In the genomic region with DNA sequence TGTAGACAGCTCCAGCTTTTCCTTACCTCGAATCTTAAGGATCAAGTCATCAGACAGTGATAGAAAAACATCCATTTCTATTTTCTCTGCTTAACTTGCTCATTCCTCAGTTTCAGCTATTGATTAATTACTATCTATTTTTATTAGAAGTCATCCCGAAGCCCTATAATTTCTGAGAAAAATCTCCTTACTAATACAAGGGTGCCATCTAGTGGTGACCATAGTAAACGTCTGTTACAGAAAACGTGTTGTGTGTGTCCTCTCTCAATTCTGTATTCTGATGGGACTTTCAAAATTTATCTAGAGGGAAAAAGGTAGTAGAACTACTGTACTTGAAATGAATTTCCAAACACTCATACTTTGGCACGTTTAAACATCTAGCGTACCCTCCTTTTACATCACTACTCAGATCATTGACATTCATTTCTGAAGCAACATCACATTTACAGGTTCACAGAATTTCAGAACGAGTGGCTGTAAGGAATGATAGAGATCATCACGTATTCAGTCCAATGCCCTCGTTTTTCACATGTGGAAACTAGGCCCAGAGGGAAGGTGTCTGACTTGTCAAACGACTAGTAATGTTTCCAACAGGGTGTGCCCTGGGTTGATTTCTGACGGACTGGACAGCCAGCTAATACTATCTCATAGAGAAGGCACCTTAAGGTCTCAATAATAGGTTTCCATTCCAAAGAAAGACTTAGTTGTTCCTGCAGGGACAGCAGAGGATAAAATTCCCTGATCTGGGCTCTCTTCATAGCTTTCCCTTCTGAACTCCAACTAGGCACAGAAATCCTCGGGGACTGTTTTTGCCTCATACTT, we compare ENCODE assay signal across 8 cellular contexts. TPM values are rescaled to one million over a fixed set of nuclear protein-coding genes. Genes with fewer than 3 reads are reported as not detected.
DNase-seq lines count a peak whose midpoint lies in the region; ATAC-seq and TF ChIP-seq lines count a peak whose summit lies in the region.

No MANE protein-coding gene starts in this region.

- H3K27ac Mint-ChIP-seq in activated CD4-positive, alpha-beta T cell treated with anti-CD3 and anti-CD28 coated beads, Interleukin-2, amount 10 ng/mL, durations not matched to agents 24 days and 14 days = no peak overlapping the region

- intact Hi-C loops in activated CD4-positive, alpha-beta T cell treated with anti-CD3 and anti-CD28 coated beads, Interleukin-2, amount 10 ng/mL, durations not matched to agents 24 days and 14 days (cut with micrococcal nuclease) = loop anchor here (2.0 kb wide), 2 partner anchors 110 to 230 kb away; a partner anchor contains a TSS

- no peaks in the 10 kb centered on the region for H3K36me3 ChIP-seq in osteoblast (ENCODE audit: insufficient read depth, low read length)

- H3K4me3 ChIP-seq in fibroblast of pulmonary artery (replicated peaks; ENCODE audit: low read depth, low read length) (no peak overlapping the region), osteoblast (ENCODE audit: insufficient read depth, low read length) (no peak overlapping the region)

- H3K27me3 ChIP-seq in osteoblast (ENCODE audit: insufficient read depth, low read length) = no peaks in the 10 kb centered on the region

- no peaks in the 10 kb centered on the region for H3K9me3 Mint-ChIP-seq in activated CD4-positive, alpha-beta T cell treated with anti-CD3 and anti-CD28 coated beads, Interleukin-2, amount 10 ng/mL, durations not matched to agents 24 days and 14 days

- H3K4me2 ChIP-seq in osteoblast (ENCODE audit: insufficient read depth, low read length) = no peak overlapping the region

- H3K4me3 Mint-ChIP-seq in activated CD4-positive, alpha-beta T cell treated with anti-CD3 and anti-CD28 coated beads, Interleukin-2, amount 10 ng/mL, durations not matched to agents 24 days and 14 days = no peak overlapping the region

- no peaks in the 10 kb centered on the region for H3K79me2 ChIP-seq in osteoblast (ENCODE audit: insufficient read depth, low read length)

- ATAC-seq in HG03439 (IDR thresholded peaks at IDR 0.05; ENCODE audit: unreplicated experiment) = no peak

- H3K4me1 Mint-ChIP-seq in activated CD4-positive, alpha-beta T cell treated with anti-CD3 and anti-CD28 coated beads, Interleukin-2, amount 10 ng/mL, durations not matched to agents 24 days and 14 days = peaks cover 6% of the 10 kb centered on the region

- DNase-seq in activated CD4-positive, alpha-beta T cell treated with anti-CD3 and anti-CD28 coated beads, Interleukin-2, amount 10 ng/mL, durations not matched to agents 24 days and 14 days = peak; percentile 75
- no peak for DNase-seq in activated CD4-positive, alpha-beta T cell treated with anti-CD3 and anti-CD28 coated beads, Interleukin-2, amount 50 U/mL, for 4 hours
- DNase-seq in NCI-H128 (lab: John Stamatoyannopoulos, UW; ENCODE audit: unreplicated experiment) (peak; percentile 27), SW480 (ENCODE audit: low spot score) (peak; percentile 48), fibroblast of pulmonary artery (ENCODE audit: low read depth) (peak; percentile 75), osteoblast (ENCODE audit: insufficient read length, low spot score, missing footprints) (peak; percentile 21)
- no peak for DNase-seq in activated naive CD4-positive, alpha-beta T cell treated with anti-CD3 and anti-CD28 coated beads, Interleukin-2, amount 50 U/mL, for 16 hours

- peaks cover 8% of the 10 kb centered on the region for H3K36me3 Mint-ChIP-seq in activated CD4-positive, alpha-beta T cell treated with anti-CD3 and anti-CD28 coated beads, Interleukin-2, amount 10 ng/mL, durations not matched to agents 24 days and 14 days (ENCODE audit: low read depth)

- H3K9me3 ChIP-seq in osteoblast (ENCODE audit: low read depth, low read length) = no peaks in the 10 kb centered on the region

- H3K27me3 Mint-ChIP-seq in activated CD4-positive, alpha-beta T cell treated with anti-CD3 and anti-CD28 coated beads, Interleukin-2, amount 10 ng/mL, durations not matched to agents 24 days and 14 days = no peaks in the 10 kb centered on the region

- no peaks in the 10 kb centered on the region for H3K4me1 ChIP-seq in osteoblast (ENCODE audit: insufficient read depth, low read length)

- H3K27ac ChIP-seq in osteoblast (ENCODE audit: low read depth, low read length) = no peak overlapping the region

- H4K20me1 ChIP-seq in osteoblast (ENCODE audit: insufficient read depth, low read length) = peaks cover 7% of the 10 kb centered on the region

- no peak overlapping the region for H2AFZ ChIP-seq in osteoblast (ENCODE audit: low read length)

- TF ChIP-seq CTCF in fibroblast of pulmonary artery (IDR thresholded peaks at IDR 0.05; ENCODE audit: low read length, missing control alignments) (peak; percentile 77), osteoblast (IDR thresholded peaks at IDR 0.05; ENCODE audit: extremely low read depth, low read depth, low read length) (peak; percentile 75)

RNA-seq across cellular contexts. Expression of a gene that starts 25.6 kb away (rescaled TPM):
- 28.4 and 31.8 TPM in 2 replicates for total RNA-seq in activated CD4-positive, alpha-beta T cell treated with anti-CD3 and anti-CD28 coated beads, Interleukin-2, amount 10 ng/mL, durations not matched to agents 24 days and 14 days
- total RNA-seq in osteoblast = 22.7 and 27.5 TPM in 2 replicates

Comparison
In these comparisons a context has a peak if more than half of its experiments do, and no peak if none do; other contexts are left out.
1. DNase-seq: peak in activated CD4-positive, alpha-beta T cell treated with anti-CD3 and anti-CD28 coated beads, Interleukin-2, amount 10 ng/mL, durations not matched to agents 24 days and 14 days (single experiment), NCI-H128 (single experiment), SW480 (single experiment), fibroblast of pulmonary artery (single experiment) and osteoblast (single experiment); none in activated CD4-positive, alpha-beta T cell treated with anti-CD3 and anti-CD28 coated beads, Interleukin-2, amount 50 U/mL, for 4 hours (0 of 2) and activated naive CD4-positive, alpha-beta T cell treated with anti-CD3 and anti-CD28 coated beads, Interleukin-2, amount 50 U/mL, for 16 hours (single experiment).